ENCODE assay signal across 13 cellular contexts in the genomic region with DNA sequence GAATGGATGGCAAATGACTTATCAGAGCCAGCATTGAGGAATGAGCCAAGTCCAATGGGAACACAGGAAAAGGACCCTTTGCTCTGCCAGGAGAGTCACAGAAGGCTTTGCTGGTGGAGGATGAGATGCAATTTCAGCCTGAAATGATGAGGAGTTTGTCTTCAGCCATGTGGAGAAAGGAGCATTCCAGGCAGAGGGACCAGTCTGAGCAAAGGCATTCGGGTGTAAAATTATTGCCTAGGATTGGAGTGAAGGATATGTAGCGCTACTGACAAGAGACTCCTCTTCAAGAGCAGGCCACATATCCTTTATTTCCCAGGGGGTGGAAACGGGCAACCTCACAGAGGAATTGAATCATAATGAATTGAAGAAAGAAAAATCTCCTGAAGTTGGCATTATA. TPM values are rescaled to one million over a fixed set of nuclear protein-coding genes. Genes with fewer than 3 reads are reported as not detected.
DNase-seq lines count a peak whose midpoint lies in the region; ATAC-seq and TF ChIP-seq lines count a peak whose summit lies in the region.
"Had no signal": no experiment of that assay in that cellular context is flagged by ENCODE, and none has a peak within 500 bp of the region (broad histone marks: within the 10 kb centered on the region; RNA-seq: fewer than 3 reads in every experiment).

No MANE protein-coding gene starts in this region.

- no peak for ATAC-seq in activated B cell treated with CpG ODN at 0.5 μM for 24 hours (ENCODE audit: low read depth)
- no peak for ATAC-seq in stimulated activated memory B cell treated with anti-CD40 and anti-IgM and Interleukin-4, amounts not matched to agents 10 μg/mL and 1 μg/mL and 100 μg/mL, for 72 hours

- H3K36me3 Mint-ChIP-seq in activated naive CD4-positive, alpha-beta T cell treated with anti-CD3 and anti-CD28 coated beads, Interleukin-2, amount 10 ng/mL, durations not matched to agents 7 days and 5 days: peaks cover 24% of the 10 kb centered on the region
- no peaks in the 10 kb centered on the region for H3K36me3 Mint-ChIP-seq in activated B cell treated with CpG ODN at 0.5 μM for 24 hours (ENCODE audit: low read depth)
- H3K36me3 Mint-ChIP-seq in stimulated activated memory B cell treated with anti-CD40 and anti-IgM and Interleukin-4, amounts not matched to agents 10 μg/mL and 1 μg/mL and 100 μg/mL, for 72 hours: peaks cover 28% of the 10 kb centered on the region

- POLR2A ChIA-PET in activated B cell treated with CpG ODN at 0.5 μM for 24 hours (lab: Charles Lee): interaction anchor here (0.6 kb wide), 1 partner anchor 9 kb away, joined by 4 read pairs; no protein-coding TSS in a partner anchor

- in situ Hi-C loops in HAP-1 (cut with MboI; ENCODE audit: low sequenced_read_pairs): no loop called here

- TF ChIP-seq CTCF in activated B cell treated with CpG ODN at 0.5 μM for 24 hours (IDR thresholded peaks at IDR 0.05): no peak

- peak overlapping the region; percentile 87 for H3K27ac Mint-ChIP-seq in activated naive CD4-positive, alpha-beta T cell treated with anti-CD3 and anti-CD28 coated beads, Interleukin-2, amount 10 ng/mL, durations not matched to agents 7 days and 5 days
- H3K27ac Mint-ChIP-seq in activated B cell treated with CpG ODN at 0.5 μM for 24 hours: no peak overlapping the region
- H3K27ac Mint-ChIP-seq in stimulated activated memory B cell treated with anti-CD40 and anti-IgM and Interleukin-4, amounts not matched to agents 10 μg/mL and 1 μg/mL and 100 μg/mL, for 72 hours: peak overlapping the region; percentile 92

- CTCF ChIA-PET in activated naive CD4-positive, alpha-beta T cell treated with anti-CD3 and anti-CD28 coated beads, Interleukin-2, amount 10 ng/mL, durations not matched to agents 7 days and 5 days (lab: Charles Lee): interaction anchor here (0.9 kb wide), 1 partner anchor 132 kb away, joined by 3 read pairs; no protein-coding TSS in a partner anchor
- CTCF ChIA-PET in activated B cell treated with CpG ODN at 0.5 μM for 24 hours (lab: Charles Lee): interaction anchor here (0.6 kb wide), 1 partner anchor 119 kb away, joined by 3 read pairs; no protein-coding TSS in a partner anchor

- H3K4me1 Mint-ChIP-seq in activated naive CD4-positive, alpha-beta T cell treated with anti-CD3 and anti-CD28 coated beads, Interleukin-2, amount 10 ng/mL, durations not matched to agents 7 days and 5 days: peaks cover 79% of the 10 kb centered on the region
- peaks cover 38% of the 10 kb centered on the region for H3K4me1 Mint-ChIP-seq in activated B cell treated with CpG ODN at 0.5 μM for 24 hours
- H3K4me1 Mint-ChIP-seq in stimulated activated memory B cell treated with anti-CD40 and anti-IgM and Interleukin-4, amounts not matched to agents 10 μg/mL and 1 μg/mL and 100 μg/mL, for 72 hours: peaks cover 79% of the 10 kb centered on the region

- peaks cover 59% of the 10 kb centered on the region for H3K27me3 Mint-ChIP-seq in activated naive CD4-positive, alpha-beta T cell treated with anti-CD3 and anti-CD28 coated beads, Interleukin-2, amount 10 ng/mL, durations not matched to agents 7 days and 5 days
- H3K27me3 Mint-ChIP-seq in activated B cell treated with CpG ODN at 0.5 μM for 24 hours: peaks cover 37% of the 10 kb centered on the region
- H3K27me3 Mint-ChIP-seq in stimulated activated memory B cell treated with anti-CD40 and anti-IgM and Interleukin-4, amounts not matched to agents 10 μg/mL and 1 μg/mL and 100 μg/mL, for 72 hours: peaks cover 10% of the 10 kb centered on the region

- H3K9me3 ChIP-seq in iPS-18a (ENCODE audit: control insufficient read depth, low read depth, low read length) (no peaks in the 10 kb centered on the region), HAP-1 (no peaks in the 10 kb centered on the region)
- H3K9me3 ChIP-seq: lower lobe of right lung, upper lobe of left lung had no signal

- H3K4me3 ChIP-seq in iPS-18a (ENCODE audit: low read length) (peak overlapping the region; percentile 67), HAP-1 (no peak overlapping the region)

- H3K4me1 ChIP-seq in iPS-18a (ENCODE audit: control insufficient read depth, low read depth, low read length) (peaks cover 26% of the 10 kb centered on the region), HAP-1 (peaks cover 11% of the 10 kb centered on the region)

- H3K9me3 Mint-ChIP-seq in activated naive CD4-positive, alpha-beta T cell treated with anti-CD3 and anti-CD28 coated beads, Interleukin-2, amount 10 ng/mL, durations not matched to agents 7 days and 5 days: no peaks in the 10 kb centered on the region
- H3K9me3 Mint-ChIP-seq in activated B cell treated with CpG ODN at 0.5 μM for 24 hours: no peaks in the 10 kb centered on the region
- H3K9me3 Mint-ChIP-seq in stimulated activated memory B cell treated with anti-CD40 and anti-IgM and Interleukin-4, amounts not matched to agents 10 μg/mL and 1 μg/mL and 100 μg/mL, for 72 hours: no peaks in the 10 kb centered on the region

- intact Hi-C loops in activated B cell treated with CpG ODN at 0.5 μM for 24 hours (cut with micrococcal nuclease): no loop called here

- H3K27ac ChIP-seq in iPS-18a (ENCODE audit: low read length): no peak overlapping the region

- peak overlapping the region; percentile 91 for H3K4me3 Mint-ChIP-seq in activated naive CD4-positive, alpha-beta T cell treated with anti-CD3 and anti-CD28 coated beads, Interleukin-2, amount 10 ng/mL, durations not matched to agents 7 days and 5 days
- H3K4me3 Mint-ChIP-seq in activated B cell treated with CpG ODN at 0.5 μM for 24 hours: peak overlapping the region; percentile 85
- H3K4me3 Mint-ChIP-seq in stimulated activated memory B cell treated with anti-CD40 and anti-IgM and Interleukin-4, amounts not matched to agents 10 μg/mL and 1 μg/mL and 100 μg/mL, for 72 hours: peak overlapping the region; percentile 82

- peaks cover 45% of the 10 kb centered on the region for H3K27me3 ChIP-seq in iPS-18a (ENCODE audit: control insufficient read depth, insufficient read depth, low read length)
- H3K27me3 ChIP-seq in HAP-1 (ENCODE audit: low read depth): no peaks in the 10 kb centered on the region
- H3K27me3 ChIP-seq: upper lobe of left lung had no signal

- no peak for DNase-seq in activated naive CD4-positive, alpha-beta T cell treated with anti-CD3 and anti-CD28 coated beads, Interleukin-2, amount 10 ng/mL, durations not matched to agents 7 days and 5 days
- no peak for DNase-seq in activated naive CD4-positive, alpha-beta T cell treated with anti-CD3 and anti-CD28 coated beads, Interleukin-2, amount 50 U/mL, for 16 hours
- DNase-seq in activated B cell treated with CpG ODN at 0.5 μM for 24 hours (no peak), HAP-1 (ENCODE audit: low spot score in 2 of 2) (no peak), SHP77 treated with DMSO at 0.1 percent for 48 hours (lab: John Stamatoyannopoulos, UW) (no peak), MV-4-11 (lab: John Stamatoyannopoulos, UW) (no peak)
- DNase-seq: activated effector memory CD4-positive, alpha-beta T cell treated with Interleukin-2 at 50 U/mL for 16 hours; cortex of kidney; lower lobe of right lung; OCI-M1; upper lobe of left lung had no signal

- no peak overlapping the region for H3K9ac ChIP-seq in iPS-18a (ENCODE audit: low read length)

- H3K36me3 ChIP-seq in iPS-18a (ENCODE audit: control insufficient read depth, low read depth, low read length) (no peaks in the 10 kb centered on the region), HAP-1 (replicated peaks) (no peaks in the 10 kb centered on the region)
- H3K36me3 ChIP-seq: upper lobe of left lung had no signal

RNA-seq across cellular contexts. Expression of gene CSF1, which starts 1.1 kb away (rescaled TPM):
- total RNA-seq in activated B cell treated with CpG ODN at 0.5 μM for 24 hours: 1.9 and 2.0 TPM in 2 replicates
